Comparison of ENCODE assay signal across 1 cellular context in genomic region chr3:55271549-55271948, GRCh38.
TF ChIP-seq lines count a peak whose summit lies in the region.

No MANE protein-coding gene starts in this region.

TF ChIP-seq in H1, 55 proteins besides CTCF, POLR2A, EP300 and RAD21 (continued from another document):
- TF ChIP-seq CHD7 (IDR thresholded peaks at IDR 0.05; ENCODE audit: insufficient replicate concordance, low read length) (no peak), HDAC6 (IDR thresholded peaks at IDR 0.05; ENCODE audit: low read depth, low read length) (no peak), CTBP2 (IDR thresholded peaks at IDR 0.05; ENCODE audit: borderline replicate concordance, insufficient read depth, insufficient read length, low read length) (no peak), EZH2 (IDR thresholded peaks at IDR 0.05; ENCODE audit: low read depth, low read length, severe bottlenecking) (no peak), SP1 (IDR thresholded peaks at IDR 0.05; ENCODE audit: low read depth, low read length) (no peak), JUND (IDR thresholded peaks at IDR 0.05; ENCODE audit: low read length) (no peak), SIN3A (conservative IDR thresholded peaks at IDR 0.05 in 1 of 2, IDR thresholded peaks at IDR 0.05 in 1 of 2; ENCODE audit: low read depth in 1 of 2, low read length in 2 of 2) (no peak)
